In genomic region chr1:203342192-203342940, GRCh38 we compare ENCODE assay signal across 1 cellular context.
TF ChIP-seq lines count a peak whose summit lies in the region.

No MANE protein-coding gene starts in this region.

TF ChIP-seq in HepG2, 621 proteins besides CTCF, POLR2A, EP300 and RAD21 (continued from another document):
- TF ChIP-seq, protein P1, sequence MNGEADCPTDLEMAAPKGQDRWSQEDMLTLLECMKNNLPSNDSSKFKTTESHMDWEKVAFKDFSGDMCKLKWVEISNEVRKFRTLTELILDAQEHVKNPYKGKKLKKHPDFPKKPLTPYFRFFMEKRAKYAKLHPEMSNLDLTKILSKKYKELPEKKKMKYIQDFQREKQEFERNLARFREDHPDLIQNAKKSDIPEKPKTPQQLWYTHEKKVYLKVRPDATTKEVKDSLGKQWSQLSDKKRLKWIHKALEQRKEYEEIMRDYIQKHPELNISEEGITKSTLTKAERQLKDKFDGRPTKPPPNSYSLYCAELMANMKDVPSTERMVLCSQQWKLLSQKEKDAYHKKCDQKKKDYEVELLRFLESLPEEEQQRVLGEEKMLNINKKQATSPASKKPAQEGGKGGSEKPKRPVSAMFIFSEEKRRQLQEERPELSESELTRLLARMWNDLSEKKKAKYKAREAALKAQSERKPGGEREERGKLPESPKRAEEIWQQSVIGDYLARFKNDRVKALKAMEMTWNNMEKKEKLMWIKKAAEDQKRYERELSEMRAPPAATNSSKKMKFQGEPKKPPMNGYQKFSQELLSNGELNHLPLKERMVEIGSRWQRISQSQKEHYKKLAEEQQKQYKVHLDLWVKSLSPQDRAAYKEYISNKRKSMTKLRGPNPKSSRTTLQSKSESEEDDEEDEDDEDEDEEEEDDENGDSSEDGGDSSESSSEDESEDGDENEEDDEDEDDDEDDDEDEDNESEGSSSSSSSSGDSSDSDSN (CRISPR knock-in tag; IDR thresholded peaks at IDR 0.05): no peak
- TF ChIP-seq, protein P2, sequence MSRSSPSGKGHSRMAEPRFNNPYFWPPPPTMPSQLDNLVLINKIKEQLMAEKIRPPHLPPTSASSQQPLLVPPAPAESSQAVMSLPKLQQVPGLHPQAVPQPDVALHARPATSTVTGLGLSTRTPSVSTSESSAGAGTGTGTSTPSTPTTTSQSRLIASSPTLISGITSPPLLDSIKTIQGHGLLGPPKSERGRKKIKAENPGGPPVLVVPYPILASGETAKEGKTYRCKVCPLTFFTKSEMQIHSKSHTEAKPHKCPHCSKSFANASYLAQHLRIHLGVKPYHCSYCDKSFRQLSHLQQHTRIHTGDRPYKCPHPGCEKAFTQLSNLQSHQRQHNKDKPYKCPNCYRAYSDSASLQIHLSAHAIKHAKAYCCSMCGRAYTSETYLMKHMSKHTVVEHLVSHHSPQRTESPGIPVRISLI (CRISPR knock-in tag; IDR thresholded peaks at IDR 0.05; ENCODE audit: borderline replicate concordance): peak; percentile 43; the same call in 1 of the 2 replicates
TF ChIP-seq in HepG2: peak in this region for 6.
